ENCODE assay signal across 1 cellular context in the genomic region with DNA sequence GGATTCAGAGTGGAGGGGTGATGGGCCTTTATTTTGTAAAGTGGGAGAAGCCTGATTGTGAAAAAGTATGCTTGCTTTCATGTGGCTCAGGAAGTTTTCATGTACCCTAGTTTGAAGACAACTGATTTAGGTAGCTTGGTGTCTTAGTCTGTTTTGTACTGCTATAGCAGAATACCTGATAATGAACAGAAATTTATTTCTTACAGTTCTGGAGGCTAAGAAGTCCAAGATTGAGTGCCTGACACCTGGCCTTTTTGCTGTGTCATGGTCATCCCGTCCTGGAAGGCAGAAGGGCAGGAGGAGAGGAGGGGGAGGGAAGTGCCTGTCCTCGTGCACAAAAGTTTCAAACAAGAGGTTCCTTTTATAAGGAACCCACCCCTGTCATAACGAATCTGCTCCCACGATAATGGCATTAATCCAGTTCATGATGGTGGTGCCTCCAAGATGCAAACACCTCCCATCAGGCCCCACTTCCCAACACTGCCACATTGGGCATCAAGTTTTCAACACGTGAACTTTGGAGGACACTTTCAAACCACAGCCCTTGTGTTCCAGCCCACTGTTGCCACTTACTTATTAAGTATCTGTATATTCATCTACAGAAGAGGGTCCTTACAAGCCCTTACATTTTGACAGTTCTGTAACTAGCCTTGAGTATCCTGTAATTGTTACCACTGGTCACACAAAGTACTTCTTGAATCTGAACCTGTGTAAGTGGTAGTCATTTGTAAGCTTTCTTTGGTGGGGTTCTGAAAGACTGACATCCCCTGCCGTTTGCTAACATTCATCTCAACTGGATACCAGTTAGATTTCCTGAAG.
TF ChIP-seq lines count a peak whose summit lies in the region.

No MANE protein-coding gene starts in this region.

TF ChIP-seq in WTC11, 78 proteins besides CTCF, POLR2A, EP300 and RAD21:
- no peak for TF ChIP-seq CREB1 (CRISPR knock-in tag; IDR thresholded peaks at IDR 0.05)
- TF ChIP-seq, protein P1, sequence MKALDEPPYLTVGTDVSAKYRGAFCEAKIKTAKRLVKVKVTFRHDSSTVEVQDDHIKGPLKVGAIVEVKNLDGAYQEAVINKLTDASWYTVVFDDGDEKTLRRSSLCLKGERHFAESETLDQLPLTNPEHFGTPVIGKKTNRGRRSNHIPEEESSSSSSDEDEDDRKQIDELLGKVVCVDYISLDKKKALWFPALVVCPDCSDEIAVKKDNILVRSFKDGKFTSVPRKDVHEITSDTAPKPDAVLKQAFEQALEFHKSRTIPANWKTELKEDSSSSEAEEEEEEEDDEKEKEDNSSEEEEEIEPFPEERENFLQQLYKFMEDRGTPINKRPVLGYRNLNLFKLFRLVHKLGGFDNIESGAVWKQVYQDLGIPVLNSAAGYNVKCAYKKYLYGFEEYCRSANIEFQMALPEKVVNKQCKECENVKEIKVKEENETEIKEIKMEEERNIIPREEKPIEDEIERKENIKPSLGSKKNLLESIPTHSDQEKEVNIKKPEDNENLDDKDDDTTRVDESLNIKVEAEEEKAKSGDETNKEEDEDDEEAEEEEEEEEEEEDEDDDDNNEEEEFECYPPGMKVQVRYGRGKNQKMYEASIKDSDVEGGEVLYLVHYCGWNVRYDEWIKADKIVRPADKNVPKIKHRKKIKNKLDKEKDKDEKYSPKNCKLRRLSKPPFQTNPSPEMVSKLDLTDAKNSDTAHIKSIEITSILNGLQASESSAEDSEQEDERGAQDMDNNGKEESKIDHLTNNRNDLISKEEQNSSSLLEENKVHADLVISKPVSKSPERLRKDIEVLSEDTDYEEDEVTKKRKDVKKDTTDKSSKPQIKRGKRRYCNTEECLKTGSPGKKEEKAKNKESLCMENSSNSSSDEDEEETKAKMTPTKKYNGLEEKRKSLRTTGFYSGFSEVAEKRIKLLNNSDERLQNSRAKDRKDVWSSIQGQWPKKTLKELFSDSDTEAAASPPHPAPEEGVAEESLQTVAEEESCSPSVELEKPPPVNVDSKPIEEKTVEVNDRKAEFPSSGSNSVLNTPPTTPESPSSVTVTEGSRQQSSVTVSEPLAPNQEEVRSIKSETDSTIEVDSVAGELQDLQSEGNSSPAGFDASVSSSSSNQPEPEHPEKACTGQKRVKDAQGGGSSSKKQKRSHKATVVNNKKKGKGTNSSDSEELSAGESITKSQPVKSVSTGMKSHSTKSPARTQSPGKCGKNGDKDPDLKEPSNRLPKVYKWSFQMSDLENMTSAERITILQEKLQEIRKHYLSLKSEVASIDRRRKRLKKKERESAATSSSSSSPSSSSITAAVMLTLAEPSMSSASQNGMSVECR (CRISPR knock-in tag; IDR thresholded peaks at IDR 0.05; ENCODE audit: borderline replicate concordance), result no peak
- TF ChIP-seq MYBL2 (CRISPR knock-in tag; IDR thresholded peaks at IDR 0.05), result no peak
- TF ChIP-seq FOXK1 (CRISPR knock-in tag; IDR thresholded peaks at IDR 0.05), result no peak
